Comparison of ENCODE assay signal across 1 cellular context in genomic region chr9:113502427-113503008, GRCh38.
TF ChIP-seq lines count a peak whose summit lies in the region.

No MANE protein-coding gene starts in this region.

TF ChIP-seq in liver, 16 proteins besides CTCF, POLR2A, EP300 and RAD21 (continued from another document):
- TF ChIP-seq RXRA (IDR thresholded peaks at IDR 0.05) (no peak), SP1 (IDR thresholded peaks at IDR 0.05) (no peak), HNF4A (conservative IDR thresholded peaks at IDR 0.05) (no peak)
